In the genomic region with DNA sequence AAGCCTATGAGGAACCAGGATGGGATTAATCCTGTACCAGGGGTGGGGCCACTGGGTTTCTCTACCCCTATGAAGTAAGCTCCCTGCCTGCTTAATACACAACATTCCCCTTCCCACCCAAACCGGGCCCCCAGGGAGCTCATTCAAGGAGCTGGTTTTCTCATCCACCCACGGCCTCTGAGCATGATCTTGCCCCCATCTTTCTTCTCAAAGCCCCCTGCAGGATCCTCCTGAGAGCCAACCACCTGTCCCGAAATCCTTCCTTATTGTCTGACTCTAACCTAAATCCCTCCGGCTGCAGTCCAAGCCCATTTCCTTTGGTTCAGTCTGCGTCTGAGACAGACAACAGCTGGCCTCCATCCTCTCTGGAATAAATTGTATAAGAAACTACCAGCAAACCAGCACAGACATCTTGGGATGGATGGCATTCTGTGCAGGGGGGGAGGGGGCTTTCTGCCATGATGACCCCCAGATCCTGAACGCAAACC, we compare ENCODE assay signal across 2 cellular contexts.
TF ChIP-seq lines count a peak whose summit lies in the region.

No MANE protein-coding gene starts in this region.

TF ChIP-seq in liver, 16 proteins besides CTCF, POLR2A, EP300 and RAD21:
- no peak for TF ChIP-seq HNF4A (conservative IDR thresholded peaks at IDR 0.05)
- no peak for TF ChIP-seq SP1 (IDR thresholded peaks at IDR 0.05)
- no peak for TF ChIP-seq ZBTB33 (IDR thresholded peaks at IDR 0.05)
- TF ChIP-seq FOXA2 (IDR thresholded peaks at IDR 0.05), result no peak
- TF ChIP-seq EGR1 (IDR thresholded peaks at IDR 0.05; ENCODE audit: low read depth in 2 of 2), result no peak
TF ChIP-seq in liver: peak in this region for 0.

TF ChIP-seq in HepG2, 621 proteins besides CTCF, POLR2A, EP300 and RAD21:
- TF ChIP-seq ZNF281 (CRISPR knock-in tag; IDR thresholded peaks at IDR 0.05; ENCODE audit: borderline replicate concordance) (no peak), PHF20 (CRISPR knock-in tag; IDR thresholded peaks at IDR 0.05) (no peak), ZNF747 (CRISPR knock-in tag; IDR thresholded peaks at IDR 0.05; ENCODE audit: borderline replicate concordance) (no peak), ZNF788 (CRISPR knock-in tag; IDR thresholded peaks at IDR 0.05; ENCODE audit: borderline replicate concordance) (no peak), KLF12 (CRISPR knock-in tag; IDR thresholded peaks at IDR 0.05; ENCODE audit: borderline replicate concordance) (no peak), ZNF800 (CRISPR knock-in tag; IDR thresholded peaks at IDR 0.05) (no peak), KDM2A (CRISPR knock-in tag; IDR thresholded peaks at IDR 0.05; ENCODE audit: borderline replicate concordance, low read depth) (no peak), HOXA7 (CRISPR knock-in tag; IDR thresholded peaks at IDR 0.05) (no peak), MBNL3 (CRISPR knock-in tag; conservative IDR thresholded peaks at IDR 0.05) (no peak), FOXM1 (CRISPR knock-in tag; IDR thresholded peaks at IDR 0.05) (no peak), ZNF34 (CRISPR knock-in tag; IDR thresholded peaks at IDR 0.05; ENCODE audit: borderline replicate concordance) (no peak)
- TF ChIP-seq, protein P1, sequence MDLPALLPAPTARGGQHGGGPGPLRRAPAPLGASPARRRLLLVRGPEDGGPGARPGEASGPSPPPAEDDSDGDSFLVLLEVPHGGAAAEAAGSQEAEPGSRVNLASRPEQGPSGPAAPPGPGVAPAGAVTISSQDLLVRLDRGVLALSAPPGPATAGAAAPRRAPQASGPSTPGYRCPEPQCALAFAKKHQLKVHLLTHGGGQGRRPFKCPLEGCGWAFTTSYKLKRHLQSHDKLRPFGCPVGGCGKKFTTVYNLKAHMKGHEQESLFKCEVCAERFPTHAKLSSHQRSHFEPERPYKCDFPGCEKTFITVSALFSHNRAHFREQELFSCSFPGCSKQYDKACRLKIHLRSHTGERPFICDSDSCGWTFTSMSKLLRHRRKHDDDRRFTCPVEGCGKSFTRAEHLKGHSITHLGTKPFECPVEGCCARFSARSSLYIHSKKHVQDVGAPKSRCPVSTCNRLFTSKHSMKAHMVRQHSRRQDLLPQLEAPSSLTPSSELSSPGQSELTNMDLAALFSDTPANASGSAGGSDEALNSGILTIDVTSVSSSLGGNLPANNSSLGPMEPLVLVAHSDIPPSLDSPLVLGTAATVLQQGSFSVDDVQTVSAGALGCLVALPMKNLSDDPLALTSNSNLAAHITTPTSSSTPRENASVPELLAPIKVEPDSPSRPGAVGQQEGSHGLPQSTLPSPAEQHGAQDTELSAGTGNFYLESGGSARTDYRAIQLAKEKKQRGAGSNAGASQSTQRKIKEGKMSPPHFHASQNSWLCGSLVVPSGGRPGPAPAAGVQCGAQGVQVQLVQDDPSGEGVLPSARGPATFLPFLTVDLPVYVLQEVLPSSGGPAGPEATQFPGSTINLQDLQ (CRISPR knock-in tag; IDR thresholded peaks at IDR 0.05), result no peak
- TF ChIP-seq, protein P2, sequence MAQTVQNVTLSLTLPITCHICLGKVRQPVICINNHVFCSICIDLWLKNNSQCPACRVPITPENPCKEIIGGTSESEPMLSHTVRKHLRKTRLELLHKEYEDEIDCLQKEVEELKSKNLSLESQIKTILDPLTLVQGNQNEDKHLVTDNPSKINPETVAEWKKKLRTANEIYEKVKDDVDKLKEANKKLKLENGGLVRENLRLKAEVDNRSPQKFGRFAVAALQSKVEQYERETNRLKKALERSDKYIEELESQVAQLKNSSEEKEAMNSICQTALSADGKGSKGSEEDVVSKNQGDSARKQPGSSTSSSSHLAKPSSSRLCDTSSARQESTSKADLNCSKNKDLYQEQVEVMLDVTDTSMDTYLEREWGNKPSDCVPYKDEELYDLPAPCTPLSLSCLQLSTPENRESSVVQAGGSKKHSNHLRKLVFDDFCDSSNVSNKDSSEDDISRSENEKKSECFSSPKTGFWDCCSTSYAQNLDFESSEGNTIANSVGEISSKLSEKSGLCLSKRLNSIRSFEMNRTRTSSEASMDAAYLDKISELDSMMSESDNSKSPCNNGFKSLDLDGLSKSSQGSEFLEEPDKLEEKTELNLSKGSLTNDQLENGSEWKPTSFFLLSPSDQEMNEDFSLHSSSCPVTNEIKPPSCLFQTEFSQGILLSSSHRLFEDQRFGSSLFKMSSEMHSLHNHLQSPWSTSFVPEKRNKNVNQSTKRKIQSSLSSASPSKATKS (CRISPR knock-in tag; IDR thresholded peaks at IDR 0.05), result no peak
- TF ChIP-seq, protein P3, sequence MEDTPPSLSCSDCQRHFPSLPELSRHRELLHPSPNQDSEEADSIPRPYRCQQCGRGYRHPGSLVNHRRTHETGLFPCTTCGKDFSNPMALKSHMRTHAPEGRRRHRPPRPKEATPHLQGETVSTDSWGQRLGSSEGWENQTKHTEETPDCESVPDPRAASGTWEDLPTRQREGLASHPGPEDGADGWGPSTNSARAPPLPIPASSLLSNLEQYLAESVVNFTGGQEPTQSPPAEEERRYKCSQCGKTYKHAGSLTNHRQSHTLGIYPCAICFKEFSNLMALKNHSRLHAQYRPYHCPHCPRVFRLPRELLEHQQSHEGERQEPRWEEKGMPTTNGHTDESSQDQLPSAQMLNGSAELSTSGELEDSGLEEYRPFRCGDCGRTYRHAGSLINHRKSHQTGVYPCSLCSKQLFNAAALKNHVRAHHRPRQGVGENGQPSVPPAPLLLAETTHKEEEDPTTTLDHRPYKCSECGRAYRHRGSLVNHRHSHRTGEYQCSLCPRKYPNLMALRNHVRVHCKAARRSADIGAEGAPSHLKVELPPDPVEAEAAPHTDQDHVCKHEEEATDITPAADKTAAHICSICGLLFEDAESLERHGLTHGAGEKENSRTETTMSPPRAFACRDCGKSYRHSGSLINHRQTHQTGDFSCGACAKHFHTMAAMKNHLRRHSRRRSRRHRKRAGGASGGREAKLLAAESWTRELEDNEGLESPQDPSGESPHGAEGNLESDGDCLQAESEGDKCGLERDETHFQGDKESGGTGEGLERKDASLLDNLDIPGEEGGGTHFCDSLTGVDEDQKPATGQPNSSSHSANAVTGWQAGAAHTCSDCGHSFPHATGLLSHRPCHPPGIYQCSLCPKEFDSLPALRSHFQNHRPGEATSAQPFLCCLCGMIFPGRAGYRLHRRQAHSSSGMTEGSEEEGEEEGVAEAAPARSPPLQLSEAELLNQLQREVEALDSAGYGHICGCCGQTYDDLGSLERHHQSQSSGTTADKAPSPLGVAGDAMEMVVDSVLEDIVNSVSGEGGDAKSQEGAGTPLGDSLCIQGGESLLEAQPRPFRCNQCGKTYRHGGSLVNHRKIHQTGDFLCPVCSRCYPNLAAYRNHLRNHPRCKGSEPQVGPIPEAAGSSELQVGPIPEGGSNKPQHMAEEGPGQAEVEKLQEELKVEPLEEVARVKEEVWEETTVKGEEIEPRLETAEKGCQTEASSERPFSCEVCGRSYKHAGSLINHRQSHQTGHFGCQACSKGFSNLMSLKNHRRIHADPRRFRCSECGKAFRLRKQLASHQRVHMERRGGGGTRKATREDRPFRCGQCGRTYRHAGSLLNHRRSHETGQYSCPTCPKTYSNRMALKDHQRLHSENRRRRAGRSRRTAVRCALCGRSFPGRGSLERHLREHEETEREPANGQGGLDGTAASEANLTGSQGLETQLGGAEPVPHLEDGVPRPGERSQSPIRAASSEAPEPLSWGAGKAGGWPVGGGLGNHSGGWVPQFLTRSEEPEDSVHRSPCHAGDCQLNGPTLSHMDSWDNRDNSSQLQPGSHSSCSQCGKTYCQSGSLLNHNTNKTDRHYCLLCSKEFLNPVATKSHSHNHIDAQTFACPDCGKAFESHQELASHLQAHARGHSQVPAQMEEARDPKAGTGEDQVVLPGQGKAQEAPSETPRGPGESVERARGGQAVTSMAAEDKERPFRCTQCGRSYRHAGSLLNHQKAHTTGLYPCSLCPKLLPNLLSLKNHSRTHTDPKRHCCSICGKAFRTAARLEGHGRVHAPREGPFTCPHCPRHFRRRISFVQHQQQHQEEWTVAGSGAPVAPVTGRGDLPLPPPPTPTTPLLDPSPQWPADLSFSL (CRISPR knock-in tag; IDR thresholded peaks at IDR 0.05), result no peak
